Comparison of ENCODE assay signal across 9 cellular contexts in genomic region chr5:115962565-115963402, GRCh38. TPM values are rescaled to one million over a fixed set of nuclear protein-coding genes. Genes with fewer than 3 reads are reported as not detected.
DNase-seq lines count a peak whose midpoint lies in the region; ATAC-seq, FAIRE-seq and TF ChIP-seq lines count a peak whose summit lies in the region.
"Had no signal": no experiment of that assay in that cellular context is flagged by ENCODE, and none has a peak within 500 bp of the region (broad histone marks: within the 10 kb centered on the region; RNA-seq: fewer than 3 reads in every experiment).

No MANE protein-coding gene starts in this region.

- H3K27ac Mint-ChIP-seq in mesothelial cell of epicardium = no peak overlapping the region

- no peak for TF ChIP-seq RAD21 in H1 (IDR thresholded peaks at IDR 0.05 in 1 of 2, conservative IDR thresholded peaks at IDR 0.05 in 1 of 2; ENCODE audit: low read depth in 2 of 2, low read length in 2 of 2)

- no peak overlapping the region for H4K91ac ChIP-seq in H1 (replicated peaks; ENCODE audit: insufficient read length, low read length)

- TF ChIP-seq EP300 in H1 (IDR thresholded peaks at IDR 0.05; ENCODE audit: borderline replicate concordance in 1 of 2, low read depth in 2 of 2, low read length in 2 of 2) = no peak

- H2AK5ac ChIP-seq in H1 (ENCODE audit: low read depth, low read length) = no peak overlapping the region

- no peaks in the 10 kb centered on the region for H4K20me1 ChIP-seq in H1 (replicated peaks in 1 of 2; ENCODE audit: control insufficient read depth in 1 of 2, insufficient read depth in 2 of 2, low read length in 2 of 2)

- H3K4me1 Mint-ChIP-seq in mesothelial cell of epicardium = no peaks in the 10 kb centered on the region

- DNase-seq in H1 (ENCODE audit: low read depth in 1 of 2, low spot score in 2 of 2) = peak in 1 of 2 experiments; percentile 55
- peak in 1 of 2 experiments; percentile 43 for DNase-seq in mesothelial cell of epicardium (ENCODE audit: low spot score in 2 of 2, unreplicated experiment in 2 of 2)
- DNase-seq in stimulated activated CD4-positive, alpha-beta T cell treated with anti-CD3 and anti-CD28 coated beads, Interleukin-4, amount 100 ng/mL, for 24 hours = no peak
- no peak for DNase-seq in NCI-H2029 treated with DMSO at 0.1 percent for 48 hours (lab: John Stamatoyannopoulos, UW)

- TF ChIP-seq CTCF in H1 (IDR thresholded peaks at IDR 0.05; ENCODE audit: control extremely low read depth in 1 of 3, insufficient read depth in 1 of 3, low read depth in 1 of 3, low read length in 3 of 3) (no peak), mesothelial cell of epicardium (IDR thresholded peaks at IDR 0.05; ENCODE audit: unreplicated experiment) (no peak)

- H2BK5ac ChIP-seq in H1 (ENCODE audit: low read depth, low read length) = no peak overlapping the region

- H3K27me3 ChIP-seq in ACC112 (ENCODE audit: insufficient read depth, low read length) (peaks cover 30% of the 10 kb centered on the region), H1 (replicated peaks in 1 of 4; ENCODE audit: control insufficient read depth in 3 of 4, extremely low read depth in 1 of 4, insufficient read depth in 3 of 4, low read length in 3 of 4) (peaks cover 18 to 49% (median 36%) of the 10 kb centered on the region in 4 experiments)

- WGBS in H1 (ENCODE audit: extremely low coverage in 1 of 2, insufficient coverage in 1 of 2, insufficient read length in 1 of 2, insufficient replicate concordance in 2 of 2, low coverage in 1 of 2, low lambda C conversion rate in 2 of 2, missing lambda C conversion rate in 1 of 2), 2 experiments = 35% methylated on average over 69 of the region's 71 CpGs; no CpG with 5 or more reads in 1 of the 2 experiments

- 0 out of 7 replicates have a peak overlapping the region, but pooled peaks of 1 of the 4 experiments have one; percentile 18 for H3K9ac ChIP-seq in H1 (replicated peaks in 1 of 4; ENCODE audit: extremely low read depth in 1 of 4, low read depth in 3 of 4, low read length in 3 of 4)
- H3K9ac ChIP-seq: KMS-11 had no signal

- H3K4me3 Mint-ChIP-seq in mesothelial cell of epicardium = peak overlapping the region; percentile 56

- H3K79me2 ChIP-seq in ACC112 (ENCODE audit: control insufficient read depth, insufficient read depth, low read length, unreplicated experiment) (no peaks in the 10 kb centered on the region), H1 (ENCODE audit: control insufficient read depth in 1 of 2, insufficient read depth in 2 of 2, low read length in 2 of 2) (no peaks in the 10 kb centered on the region)

- no peak overlapping the region for H3K4ac ChIP-seq in H1 (replicated peaks; ENCODE audit: insufficient read length, low read depth, low read length)

- H3K36me3 ChIP-seq in ACC112 (ENCODE audit: insufficient read depth, low read length) (no peaks in the 10 kb centered on the region), H1 (ENCODE audit: control insufficient read depth in 2 of 4, insufficient read depth in 4 of 4, low read length in 3 of 4) (no peaks in the 10 kb centered on the region)

- POLR2A ChIA-PET in H1 (lab: Charles Lee; ENCODE audit: partially characterized antibody) = no interaction called here

- no peak overlapping the region for H3K56ac ChIP-seq in H1 (replicated peaks; ENCODE audit: insufficient read length, low read depth, low read length)

- peak overlapping the region; percentile 70 to 84 for H3K4me2 ChIP-seq in H1 (ENCODE audit: insufficient read depth in 1 of 2, low read depth in 2 of 2, low read length in 2 of 2)
- H3K4me2 ChIP-seq: KMS-11 had no signal

- no peaks in the 10 kb centered on the region for H3K36me3 Mint-ChIP-seq in mesothelial cell of epicardium

- no peaks in the 10 kb centered on the region for H3K4me1 ChIP-seq in ACC112 (ENCODE audit: control insufficient read depth, insufficient read depth, low read length, unreplicated experiment)
- H3K4me1 ChIP-seq in H1 (replicated peaks in 1 of 4; ENCODE audit: control insufficient read depth in 3 of 4, insufficient read depth in 4 of 4, low read length in 3 of 4) = peaks cover 0 to 8% (median under 1%) of the 10 kb centered on the region in 4 experiments; a peak in 4 of 7 replicates

- no peaks in the 10 kb centered on the region for H3K9me3 ChIP-seq in H1 (ENCODE audit: insufficient read depth in 2 of 2, low read depth in 1 of 2, low read length in 1 of 2)

- no peak overlapping the region for H3K27ac ChIP-seq in ACC112 (ENCODE audit: low read depth, low read length)
- no peak overlapping the region for H3K27ac ChIP-seq in H1 (ENCODE audit: low read depth, low read length)
- H3K27ac ChIP-seq: KMS-11 had no signal

- H2BK20ac ChIP-seq in H1 (ENCODE audit: low read length) = no peak overlapping the region

- peak overlapping the region; percentile 63 for H4K8ac ChIP-seq in H1 (ENCODE audit: extremely low read depth, insufficient read depth, low read length)

- ATAC-seq in HG02588 (IDR thresholded peaks at IDR 0.05; ENCODE audit: unreplicated experiment) (peak; percentile 55), GM18505 (IDR thresholded peaks at IDR 0.05; ENCODE audit: unreplicated experiment) (no peak), GM21825 (IDR thresholded peaks at IDR 0.05; ENCODE audit: unreplicated experiment) (no peak)

- H2AFZ ChIP-seq in ACC112 (ENCODE audit: low read length, unreplicated experiment) (peak overlapping the region; percentile 41), H1 (ENCODE audit: low read length) (peak overlapping the region; percentile 94; the same call in 1 of the 2 replicates)

- no peaks in the 10 kb centered on the region; the same call in 1 of the 2 replicates for H3K23me2 ChIP-seq in H1 (ENCODE audit: low read depth, low read length)

- H2BK120ac ChIP-seq in H1 (replicated peaks; ENCODE audit: low read depth, low read length) = no peak overlapping the region

- H3K23ac ChIP-seq in H1 (ENCODE audit: insufficient read length) = no peak overlapping the region

- no peak overlapping the region for H3K14ac ChIP-seq in H1 (ENCODE audit: insufficient read length)

- peak overlapping the region; percentile 57 for H3K4me3 ChIP-seq in ACC112 (ENCODE audit: low read depth, low read length)
- peak overlapping the region; percentile 24 to 54 (median 40) for H3K4me3 ChIP-seq in H1 (ENCODE audit: extremely low read depth in 1 of 4, insufficient read depth in 2 of 4, low read depth in 3 of 4, low read length in 4 of 4)

- H4K5ac ChIP-seq in H1 (ENCODE audit: insufficient read length, low read depth, low read length) = no peak overlapping the region

- TF ChIP-seq POLR2A in H1 (IDR thresholded peaks at IDR 0.05; ENCODE audit: control extremely low read depth in 1 of 2, low read depth in 2 of 2, low read length in 2 of 2) (no peak), GM18505 (IDR thresholded peaks at IDR 0.05; ENCODE audit: borderline replicate concordance, extremely low read depth, insufficient read depth, insufficient read length) (no peak)

- no peaks in the 10 kb centered on the region for H3K79me1 ChIP-seq in H1 (ENCODE audit: low read depth, low read length)

- no peak overlapping the region for H2BK15ac ChIP-seq in H1 (ENCODE audit: low read length)

- H3K27me3 Mint-ChIP-seq in mesothelial cell of epicardium (ENCODE audit: low read depth) = peaks cover 81% of the 10 kb centered on the region

- CTCF ChIA-PET in H1 (lab: Charles Lee; ENCODE audit: partially characterized antibody) = interaction anchor here (0.5 to 2.3 kb wide), 16 partner anchors 9 to 326 kb away, joined by 3 to 15 read pairs (median 3); no protein-coding TSS in a partner anchor

- no peak overlapping the region for H2BK12ac ChIP-seq in H1 (ENCODE audit: low read depth, low read length)

- FAIRE-seq in H1 (lab: Jason Lieb, UNC) = no peak

- no peak overlapping the region for H3K18ac ChIP-seq in H1 (ENCODE audit: extremely low read depth, low read length)

- H3K9me3 Mint-ChIP-seq in mesothelial cell of epicardium = peaks cover 10% of the 10 kb centered on the region

TF ChIP-seq in H1, 55 proteins besides CTCF, POLR2A, EP300 and RAD21 (continues in another document):
- TF ChIP-seq RFX5 (IDR thresholded peaks at IDR 0.05; ENCODE audit: borderline replicate concordance, low read depth, low read length) (no peak), USF2 (IDR thresholded peaks at IDR 0.05; ENCODE audit: low read length) (no peak), RNF2 (IDR thresholded peaks at IDR 0.05; ENCODE audit: borderline replicate concordance, low read depth, low read length, missing control alignments, poor library complexity, severe bottlenecking) (peak; percentile 49), KDM4A (IDR thresholded peaks at IDR 0.05; ENCODE audit: low read depth, low read length, severe bottlenecking) (peak; percentile 78), SP2 (IDR thresholded peaks at IDR 0.05; ENCODE audit: low read length) (no peak), EZH2 (IDR thresholded peaks at IDR 0.05; ENCODE audit: low read depth, low read length, severe bottlenecking) (peak; percentile 63), ASH2L (IDR thresholded peaks at IDR 0.05; ENCODE audit: low read length) (peak; percentile 26), MAX (IDR thresholded peaks at IDR 0.05) (peak; percentile 83), SUZ12 (IDR thresholded peaks at IDR 0.05; ENCODE audit: low read length) (peak; percentile 70; the same call in 1 of the 2 replicates), RBBP5 (IDR thresholded peaks at IDR 0.05; ENCODE audit: borderline replicate concordance, low read depth, low read length) (0 out of 2 replicates have a peak, but pooled peaks have one; percentile 25)

RNA-seq across cellular contexts. Expression of gene LVRN, which starts 0.5 kb away (rescaled TPM):
- total RNA-seq in H1 (2021; fragmentation: NEBNext Ultra II Directional; extraction: Animal tissue kit (Norgen Biotek cat#: 25700)) = 0.09 TPM in 1 of 2 replicates, not detected in the other
- 0.02 and 0.08 TPM in 2 replicates for polyA plus RNA-seq in H1 (2011; rRNA removed)
- 0.12 TPM for polyA plus RNA-seq in H1 (2011; cell fraction: cytosol; rRNA removed)
- 0.11 TPM for polyA plus RNA-seq in H1 (2011; cell fraction: nucleus; rRNA removed)
- 0.07 to 0.23 TPM (median 0.07 TPM) in 3 of 4 replicates, not detected in the other for polyA plus RNA-seq in H1 (2012, experiment 1 of 2)
- not detected for polyA plus RNA-seq in H1 (2012, experiment 2 of 2)
- polyA plus RNA-seq in H1 (2013, experiment 1 of 2) = 0.06 TPM
- polyA plus RNA-seq in H1 (2013, experiment 2 of 2) = 0.07 TPM
- polyA minus RNA-seq in H1 (2011; rRNA and poly(A)+ RNA removed) = 0.09 and 0.37 TPM in 2 replicates
- not detected for polyA minus RNA-seq in H1 (2011; cell fraction: cytosol; rRNA and poly(A)+ RNA removed)
- polyA minus RNA-seq in H1 (2011; cell fraction: nucleus; rRNA and poly(A)+ RNA removed) = 0.20 TPM
- 0.25 to 0.35 TPM (median 0.25 TPM) in 3 replicates for total RNA-seq in mesothelial cell of epicardium
